26 cellular contexts compared by ENCODE assay signal in the genomic region with DNA sequence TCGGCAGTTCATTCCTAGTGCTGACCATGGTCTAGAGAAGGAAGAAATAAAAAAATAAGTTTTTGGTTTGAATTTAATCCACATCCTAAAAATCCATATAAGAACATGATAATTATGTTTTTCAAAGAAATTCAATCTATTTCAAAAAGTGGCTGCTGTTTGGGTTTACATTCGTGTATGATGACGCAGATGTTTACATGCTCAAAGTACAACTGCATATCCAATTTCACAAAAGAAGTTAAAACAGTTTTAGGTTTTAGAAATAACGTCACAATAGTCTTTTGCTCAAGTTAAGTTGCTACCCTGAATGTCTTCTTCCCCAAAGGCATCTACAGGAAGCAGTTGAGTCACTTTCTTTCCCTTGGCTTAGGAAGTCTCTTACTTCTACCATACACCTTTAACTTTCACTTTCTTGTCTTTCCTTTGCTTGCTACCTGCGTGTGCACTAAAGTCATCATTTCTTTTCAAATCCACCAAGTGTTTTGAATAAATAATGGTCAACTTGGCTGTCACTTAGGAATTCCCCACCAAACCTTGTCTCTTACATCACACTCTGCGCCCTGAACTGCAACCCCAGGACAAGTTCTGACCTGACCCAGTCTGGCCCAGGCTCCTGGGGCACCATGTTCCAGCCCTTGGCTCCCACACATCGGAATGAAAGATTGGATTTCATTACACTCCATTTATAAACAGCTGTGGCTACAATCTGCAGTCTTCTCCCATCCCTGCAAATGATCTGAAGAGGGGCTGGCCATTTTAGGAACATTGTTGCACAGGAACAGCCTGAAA. TPM values are rescaled to one million over a fixed set of nuclear protein-coding genes. Genes with fewer than 3 reads are reported as not detected.
DNase-seq lines count a peak whose midpoint lies in the region; TF ChIP-seq lines count a peak whose summit lies in the region.
"Had no signal": no experiment of that assay in that cellular context is flagged by ENCODE, and none has a peak within 500 bp of the region (broad histone marks: within the 10 kb centered on the region; RNA-seq: fewer than 3 reads in every experiment).

No MANE protein-coding gene starts in this region.

- DNase-seq in GM06990 (ENCODE audit: extremely low read depth, insufficient read length), result peak; percentile 15
- peak; percentile 13 for DNase-seq in H4 (ENCODE audit: low spot score)
- DNase-seq in RWPE1 (ENCODE audit: low spot score), result peak; percentile 2
- peak; percentile 4 for DNase-seq in fibroblast of peridontal ligament (ENCODE audit: extremely low read depth)
- DNase-seq in AG20443 (ENCODE audit: low spot score), result no peak
- no peak for DNase-seq in posterior cingulate gyrus
- DNase-seq in NCI-H1694 (lab: John Stamatoyannopoulos, UW), result no peak
- no peak for DNase-seq in smooth muscle cell (lab: John Stamatoyannopoulos, UW; ENCODE audit: unreplicated experiment)
- DNase-seq: ACHN; AML-193; C1 segment of cervical spinal cord; CD8-positive, alpha-beta T cell; GDM1; H9; NCI-H1092 treated with DMSO at 0.1 percent for 48 hours; NCI-H1436 treated with DMSO at 0.1 percent for 48 hours; NCI-H2029; NCI-H2171 treated with DMSO at 0.1 percent for 48 hours; NCI-H524 treated with DMSO at 0.1 percent for 48 hours; Right ventricle myocardium superior; T-helper 17 cell had no signal

- WGBS in smooth muscle cell (ENCODE audit: low lambda C conversion rate), result 77% methylated on average over 7 of the region's 7 CpGs

- H3K36me3 ChIP-seq in GM06990 (ENCODE audit: control insufficient read depth, insufficient read depth, low read length), result no peaks in the 10 kb centered on the region
- H3K36me3 ChIP-seq in smooth muscle cell (ENCODE audit: low read depth), result no peaks in the 10 kb centered on the region

- POLR2A ChIA-PET in RWPE1 (lab: Yijun Ruan, JAX; ENCODE audit: low non-redundant PET), result no interaction called here

- H3K9ac ChIP-seq in smooth muscle cell (ENCODE audit: low read depth), result no peak overlapping the region

- peaks cover 12% of the 10 kb centered on the region for H3K4me1 ChIP-seq in smooth muscle cell (ENCODE audit: low read depth)

- H3K4me2 ChIP-seq in smooth muscle cell, result no peak overlapping the region

- H3F3A ChIP-seq in smooth muscle cell (ENCODE audit: low read depth), result no peaks in the 10 kb centered on the region

- CTCF ChIA-PET in RWPE1 (lab: Yijun Ruan, JAX), result no interaction called here

- H3K27ac ChIP-seq in RWPE1, result no peak overlapping the region
- H3K27ac ChIP-seq in smooth muscle cell (ENCODE audit: low read depth), result no peak overlapping the region

- no peak for TF ChIP-seq CTCF in GM06990 (IDR thresholded peaks at IDR 0.05; ENCODE audit: insufficient read depth, low read length, poor library complexity, severe bottlenecking)
- TF ChIP-seq CTCF in RWPE1 (conservative IDR thresholded peaks at IDR 0.05; ENCODE audit: low read depth), result no peak
- no peak for TF ChIP-seq CTCF in smooth muscle cell (IDR thresholded peaks at IDR 0.05; ENCODE audit: borderline replicate concordance, insufficient read depth, poor library complexity, severe bottlenecking)

- intact Hi-C loops in posterior cingulate gyrus (cut with DNase I), result no loop called here

- no peak overlapping the region for H3K4me3 ChIP-seq in GM06990 (replicated peaks; ENCODE audit: low read depth, low read length)
- H3K4me3 ChIP-seq in smooth muscle cell, result no peak overlapping the region
- H3K4me3 ChIP-seq: K562 had no signal

- no peak overlapping the region for H2AFZ ChIP-seq in smooth muscle cell (ENCODE audit: low read depth)

- H3K27me3 ChIP-seq in GM06990 (replicated peaks; ENCODE audit: control insufficient read depth, insufficient read depth, low read length) (no peaks in the 10 kb centered on the region; the same call in 1 of the 2 replicates), smooth muscle cell (ENCODE audit: low read depth) (no peaks in the 10 kb centered on the region)

- no peaks in the 10 kb centered on the region for H3K79me2 ChIP-seq in smooth muscle cell (ENCODE audit: low read depth)

- no peaks in the 10 kb centered on the region for H3K9me3 ChIP-seq in smooth muscle cell (replicated peaks; ENCODE audit: low read depth)

- H4K20me1 ChIP-seq in smooth muscle cell (ENCODE audit: low read depth), result no peaks in the 10 kb centered on the region

RNA-seq across cellular contexts. Expression of gene FAM237A, which starts 28.4 kb away (rescaled TPM):
- not detected in 2 replicates for total RNA-seq in H4 (2014; rRNA removed; shearing (Covaris generic))
- total RNA-seq in smooth muscle cell, result not detected in 2 replicates
- polyA plus RNA-seq in smooth muscle cell, result not detected in 2 replicates
- total RNA-seq: CD8-positive, alpha-beta T cell; Daoy; H9; K562; LHCN-M2; OCI-LY7; Right ventricle myocardium superior; SK-MEL-5; T-helper 17 cell had no signal
- polyA plus RNA-seq: K562 had no signal

RNA-seq across cellular contexts. Expression of gene DYTN, which starts 47.5 kb away (rescaled TPM):
- not detected in 2 replicates for total RNA-seq in H4 (2014; rRNA removed; shearing (Covaris generic))
- not detected in 2 replicates for total RNA-seq in smooth muscle cell
- polyA plus RNA-seq in smooth muscle cell, result not detected in 2 replicates
- total RNA-seq: CD8-positive, alpha-beta T cell; Daoy; H9; K562; LHCN-M2; OCI-LY7; Right ventricle myocardium superior; SK-MEL-5 had no signal
- polyA plus RNA-seq: K562 had no signal

Comparison
In these comparisons a context has a peak if more than half of its experiments do, and no peak if none do; other contexts are left out.
1. DNase-seq: peak in GM06990 (single experiment), H4 (single experiment), RWPE1 (single experiment) and fibroblast of peridontal ligament (single experiment); none in AG20443 (single experiment), posterior cingulate gyrus (0 of 10), NCI-H1694 (single experiment) and smooth muscle cell (single experiment).